ENCODE assay signal across 18 cellular contexts in genomic region chr19:30293051-30293785, GRCh38.
"Had no signal": no experiment of that assay in that cellular context is flagged by ENCODE, and none has a peak within 500 bp of the region (broad histone marks: within the 10 kb centered on the region; RNA-seq: fewer than 3 reads in every experiment).

No MANE protein-coding gene starts in this region.

- H3K4me3 ChIP-seq: heart left ventricle, left lung had no signal

- H3K27me3 ChIP-seq: left lung had no signal

- H3K4me1 ChIP-seq: heart left ventricle, left lung had no signal

- H3K9me3 ChIP-seq: heart left ventricle, left lung had no signal

- H3K36me3 ChIP-seq: heart left ventricle, left lung had no signal

- ATAC-seq: activated naive CD4-positive, alpha-beta T cell treated with anti-CD3 and anti-CD28 coated beads, Interleukin-2, amount 50 U/mL, for 72 hours; activated T-cell treated with anti-CD3 and anti-CD28 coated beads, Interleukin-2, amount 50 U/mL, for 72 hours; heart left ventricle; left lung; natural killer cell treated with Interleukin-12 subunit alpha and Interleukin-12 subunit beta and Interleukin-15 and Interleukin-18, amount 100 ng/mL, for 72 hours; stimulated activated memory B cell treated with anti-CD40 and anti-IgM and Interleukin-4, amounts not matched to agents 10 μg/mL and 1 μg/mL and 100 μg/mL, for 72 hours had no signal

- H3K27ac ChIP-seq: epithelial cell of prostate, heart left ventricle, left lung had no signal

- DNase-seq: activated CD4-positive, alpha-beta T cell treated with anti-CD3 and anti-CD28 coated beads, Interleukin-2, amount 10 ng/mL, durations not matched to agents 7 days and 5 days; activated CD8-positive, alpha-beta memory T cell treated with anti-CD3 and anti-CD28 coated beads, Interleukin-2, amount 50 U/mL, for 48 hours; activated gamma-delta T cell; activated T-cell treated with anti-CD3 and anti-CD28 coated beads, Interleukin-2, amount 50 U/mL, for 72 hours; cerebellar nuclear complex; dermis blood vessel endothelial cell; foreskin melanocyte; heart left ventricle; left lung; mesenchymal stem cell; retina; stimulated activated CD4-positive, alpha-beta T cell treated with anti-CD3 and anti-CD28 coated beads, Interleukin-2, amount 100 ng/mL, for 48 hours; SW 1271; trophoblast cell had no signal
